In the genomic region with DNA sequence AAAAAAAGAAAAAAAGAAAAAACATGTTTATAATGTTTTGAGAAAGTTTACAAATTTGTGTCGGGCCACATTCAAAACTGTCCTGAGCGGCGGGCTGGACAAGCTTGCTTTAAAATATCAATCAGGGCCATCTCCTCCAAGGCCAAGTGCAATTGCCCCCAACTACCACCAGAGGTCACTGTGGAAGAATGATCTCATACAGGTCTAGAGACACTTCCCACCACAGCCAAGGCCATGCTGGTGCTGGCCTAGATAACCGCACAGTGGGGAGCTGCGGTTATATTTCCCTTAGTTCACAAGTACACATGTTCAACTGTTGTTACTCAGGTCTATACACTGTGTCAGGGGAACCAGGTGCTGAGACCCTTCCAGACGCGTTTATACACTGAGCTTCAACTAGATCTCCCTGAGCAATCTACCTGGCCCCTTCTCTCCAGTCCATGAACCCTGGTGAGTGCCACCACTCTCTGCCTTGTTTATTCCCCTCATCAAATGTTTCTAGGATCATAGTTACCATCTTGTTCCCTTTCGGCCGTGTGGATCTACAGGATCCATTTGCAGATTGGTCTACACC, we compare ENCODE assay signal across 8 cellular contexts.
DNase-seq lines count a peak whose midpoint lies in the region; ATAC-seq, FAIRE-seq and TF ChIP-seq lines count a peak whose summit lies in the region.

No MANE protein-coding gene starts in this region.

- H3K4me3 ChIP-seq in thymus (ENCODE audit: low read length): no peak overlapping the region

- peak; percentile 79 for FAIRE-seq in GM12892 (lab: Jason Lieb, UNC)

- H3K36me3 Mint-ChIP-seq in nephron (ENCODE audit: low read depth): no peaks in the 10 kb centered on the region

- H3K27ac ChIP-seq in thymus (ENCODE audit: low read depth): peak overlapping the region; percentile 76

- DNase-seq in ACHN: peak; percentile 66
- no peak for DNase-seq in GM12892 (ENCODE audit: insufficient read length)
- DNase-seq in NCI-H460 (ENCODE audit: extremely low read depth, low read depth): peak; percentile 51
- peak; percentile 7 to 25 for DNase-seq in activated CD8-positive, alpha-beta memory T cell treated with anti-CD3 and anti-CD28 coated beads for 4 hours (ENCODE audit: low read depth in 2 of 2)

- no peak for TF ChIP-seq POLR2A in GM12892 (IDR thresholded peaks at IDR 0.05; ENCODE audit: low read depth, low read length)

- peaks cover 3% of the 10 kb centered on the region for H3K27me3 Mint-ChIP-seq in nephron (ENCODE audit: low read depth)

- in situ Hi-C loops in ACHN (cut with HindIII; ENCODE audit: low pct_ligation_motif_present, low pct_unique_long_range_greater_than_20kb, low sequenced_read_pairs): no loop called here

- H3K4me1 Mint-ChIP-seq in nephron: peaks cover 17% of the 10 kb centered on the region

- H3K36me3 ChIP-seq in thymus (ENCODE audit: control insufficient read depth, insufficient read depth): no peaks in the 10 kb centered on the region

- no peak overlapping the region for H3K27ac Mint-ChIP-seq in nephron

- H3K4me3 Mint-ChIP-seq in nephron: no peak overlapping the region

- no peaks in the 10 kb centered on the region for H3K9me3 Mint-ChIP-seq in nephron

- TF ChIP-seq CTCF in nephron (IDR thresholded peaks at IDR 0.05; ENCODE audit: unreplicated experiment in 3 of 3): peak; percentile 72 to 76 (median 73)

- WGBS in thymus: 35% methylated on average over 9 of the region's 9 CpGs

- ATAC-seq in esophagus mucosa (peak; percentile 78), HG03378 (IDR thresholded peaks at IDR 0.05; ENCODE audit: unreplicated experiment) (no peak)

- no peaks in the 10 kb centered on the region for H3K27me3 ChIP-seq in thymus (ENCODE audit: control insufficient read depth, insufficient read depth)

- H3K9me3 ChIP-seq in thymus (ENCODE audit: control insufficient read depth): no peaks in the 10 kb centered on the region

- H3K4me1 ChIP-seq in thymus (ENCODE audit: control insufficient read depth, insufficient read depth, low read length): peaks cover 5% of the 10 kb centered on the region
